Comparison of ENCODE assay signal across 8 cellular contexts in genomic region chrX:154389812-154390747, GRCh38. TPM values are rescaled to one million over a fixed set of nuclear protein-coding genes. Genes with fewer than 3 reads are reported as not detected.
A peak's percentile ranks its signal among the peaks of the same experiment; 100 is the strongest.
DNase-seq lines count a peak whose midpoint lies in the region; ATAC-seq and TF ChIP-seq lines count a peak whose summit lies in the region.
"Not testable (repeated sequence)": the region's sequence is repeated elsewhere in the genome, so short reads cannot be mapped to it uniquely, and the experiment has no call there.

No MANE protein-coding gene starts in this region.

- POLR2A ChIA-PET in AG04450 (lab: Yijun Ruan, JAX) = not testable (repeated sequence)

- not testable (repeated sequence) for H3K4me1 ChIP-seq in gastroesophageal sphincter, psoas muscle

- WGBS in gastroesophageal sphincter (ENCODE audit: low coverage in 1 of 2), 2 donors = no CpG with 5 or more reads among the region's 121 CpGs
- WGBS in psoas muscle, 3 donors = 1 to 52% methylated on average over 15 to 18 of the region's 121 CpGs; no CpG with 5 or more reads in 1 of the 3 donors

- TF ChIP-seq EP300 in gastroesophageal sphincter (IDR thresholded peaks at IDR 0.05) = not testable (repeated sequence)

- H3K4me3 ChIP-seq in AG04450 (ENCODE audit: low read depth, low read length) (peak overlapping the region; percentile 50), gastroesophageal sphincter (peak overlapping the region in 1 of 2 donors; percentile 44)
- not testable (repeated sequence) for H3K4me3 ChIP-seq in psoas muscle

- not testable (repeated sequence) for TF ChIP-seq CTCF in AG04450 (IDR thresholded peaks at IDR 0.05; ENCODE audit: low read depth, low read length); gastroesophageal sphincter (IDR thresholded peaks at IDR 0.05); psoas muscle (IDR thresholded peaks at IDR 0.05)

- not testable (repeated sequence) for H3K4me1 Mint-ChIP-seq in activated T-cell treated with anti-CD3 and anti-CD28 coated beads, Interleukin-2, amount 50 U/mL, for 4 hours (ENCODE audit: low read depth)

- intact Hi-C loops in psoas muscle (cut with DNase I) = not testable (repeated sequence)

- not testable (repeated sequence) for H3K27ac ChIP-seq in AG04450 (ENCODE audit: low read depth, low read length); psoas muscle
- H3K27ac ChIP-seq in gastroesophageal sphincter = peak overlapping the region in 3 of 4 donors; percentile 74 to 83 (median 78)

- CTCF ChIA-PET in AG04450 (lab: Charles Lee) = not testable (repeated sequence)

- TF ChIP-seq POLR2A in gastroesophageal sphincter (IDR thresholded peaks at IDR 0.05) = not testable (repeated sequence)

- H3K27me3 ChIP-seq in AG04450 (ENCODE audit: control insufficient read depth, insufficient read depth, low read length); gastroesophageal sphincter; psoas muscle (ENCODE audit: insufficient read depth in 3 of 3, low read length in 2 of 3): not testable (repeated sequence)

- H3K4me3 Mint-ChIP-seq in activated T-cell treated with anti-CD3 and anti-CD28 coated beads, Interleukin-2, amount 50 U/mL, for 4 hours = not testable (repeated sequence)

- H3K9me3 Mint-ChIP-seq in activated T-cell treated with anti-CD3 and anti-CD28 coated beads, Interleukin-2, amount 50 U/mL, for 4 hours = not testable (repeated sequence)

- not testable (repeated sequence) for H3K36me3 Mint-ChIP-seq in activated T-cell treated with anti-CD3 and anti-CD28 coated beads, Interleukin-2, amount 50 U/mL, for 4 hours (ENCODE audit: insufficient read depth)

- H3K9me3 ChIP-seq in AG04450 (ENCODE audit: control insufficient read depth, insufficient read depth, low read length); gastroesophageal sphincter; psoas muscle: not testable (repeated sequence)

- not testable (repeated sequence) for DNase-seq in AG04450 (ENCODE audit: low read depth, low spot score)
- DNase-seq in activated T-cell treated with anti-CD3 and anti-CD28 coated beads, Interleukin-2, amount 50 U/mL, for 4 hours = peak; percentile 9
- DNase-seq in psoas muscle = peak in 1 of 2 donors; percentile 54

- peak; percentile 69 for ATAC-seq in GM18907 (IDR thresholded peaks at IDR 0.05; ENCODE audit: unreplicated experiment)
- peak; percentile 65 for ATAC-seq in GM21576 (IDR thresholded peaks at IDR 0.05; ENCODE audit: unreplicated experiment)
- peak; percentile 65 for ATAC-seq in HG02981 (IDR thresholded peaks at IDR 0.05; ENCODE audit: unreplicated experiment)
- peak; percentile 58 for ATAC-seq in HG03565 (IDR thresholded peaks at IDR 0.05; ENCODE audit: unreplicated experiment)
- ATAC-seq in activated T-cell treated with anti-CD3 and anti-CD28 coated beads, Interleukin-2, amount 50 U/mL, for 4 hours = peak; percentile 72 to 74
- peak; percentile 88 for ATAC-seq in gastroesophageal sphincter
- ATAC-seq in psoas muscle = peak; percentile 89 to 91 (median 90)

- H3K36me3 ChIP-seq in gastroesophageal sphincter; psoas muscle (ENCODE audit: insufficient read depth in 1 of 2, low read depth in 1 of 2): not testable (repeated sequence)

- not testable (repeated sequence) for H3K27me3 Mint-ChIP-seq in activated T-cell treated with anti-CD3 and anti-CD28 coated beads, Interleukin-2, amount 50 U/mL, for 4 hours (ENCODE audit: low read depth)

RNA-seq across cellular contexts. Expression of gene RPL10, which starts 8.1 kb away (rescaled TPM):
- polyA plus RNA-seq in AG04450 (2011; rRNA removed) (3,912 and 4,828 TPM in 2 replicates), psoas muscle (1,000 to 10,000 TPM; 4,938 to 5,433 (median 5,248) TPM)
- 1,196 and 1,530 TPM in 2 replicates for polyA minus RNA-seq in AG04450 (2011; rRNA and poly(A)+ RNA removed)
- 1,000 to 10,000 TPM; 3,297 to 3,503 (median 3,452) TPM for total RNA-seq in activated T-cell treated with anti-CD3 and anti-CD28 coated beads, Interleukin-2, amount 50 U/mL, for 4 hours
- total RNA-seq in gastroesophageal sphincter (1,000 to 10,000 TPM; 3,970 to 7,427 (median 5,392) TPM), psoas muscle (1,000 to 10,000 TPM; 1,403 to 2,633 (median 2,325) TPM)

RNA-seq across cellular contexts. Expression of gene EMD, which starts 11.0 kb away (rescaled TPM):
- polyA plus RNA-seq in AG04450 (2011; rRNA removed) (30.2 and 30.8 TPM in 2 replicates), psoas muscle (100 to 1,000 TPM in 1 of 3 donors, 10 to 100 TPM in 2; 91.6 to 101 (median 94.9) TPM)
- 32.1 and 34.1 TPM in 2 replicates for polyA minus RNA-seq in AG04450 (2011; rRNA and poly(A)+ RNA removed)
- total RNA-seq in activated T-cell treated with anti-CD3 and anti-CD28 coated beads, Interleukin-2, amount 50 U/mL, for 4 hours = 100 to 1,000 TPM; 107 to 113 (median 111) TPM
- total RNA-seq in gastroesophageal sphincter (10 to 100 TPM; 41.0 to 58.6 (median 50.6) TPM), psoas muscle (10 to 100 TPM; 61.1 to 78.2 (median 66.5) TPM)

RNA-seq across cellular contexts. Expression of gene FLNA, which starts 15.6 kb away (rescaled TPM):
- polyA plus RNA-seq in AG04450 (2011; rRNA removed) (605 and 863 TPM in 2 replicates), psoas muscle (100 to 1,000 TPM in 1 of 3 donors, 10 to 100 TPM in 2; 45.7 to 106 (median 56.0) TPM)
- 2,648 and 3,897 TPM in 2 replicates for polyA minus RNA-seq in AG04450 (2011; rRNA and poly(A)+ RNA removed)
- 100 to 1,000 TPM; 765 to 924 (median 866) TPM for total RNA-seq in activated T-cell treated with anti-CD3 and anti-CD28 coated beads, Interleukin-2, amount 50 U/mL, for 4 hours
- total RNA-seq in gastroesophageal sphincter (over 10,000 TPM in 1 of 4 donors, 1,000 to 10,000 TPM in 3; 7,815 to 15,318 (median 8,757) TPM), psoas muscle (10 to 100 TPM; 66.9 to 92.5 (median 76.4) TPM)

RNA-seq across cellular contexts. Expression of gene DNASE1L1, which starts 19.0 kb away (rescaled TPM):
- polyA plus RNA-seq in AG04450 (2011; rRNA removed) (25.7 and 36.6 TPM in 2 replicates), psoas muscle (10 to 100 TPM; 42.2 to 75.1 (median 71.1) TPM)
- 17.5 and 27.0 TPM in 2 replicates for polyA minus RNA-seq in AG04450 (2011; rRNA and poly(A)+ RNA removed)
- total RNA-seq in activated T-cell treated with anti-CD3 and anti-CD28 coated beads, Interleukin-2, amount 50 U/mL, for 4 hours = 1 to 10 TPM; 4.0 to 7.3 (median 5.1) TPM
- total RNA-seq in gastroesophageal sphincter (10 to 100 TPM; 11.1 to 29.3 (median 22.3) TPM), psoas muscle (100 to 1,000 TPM in 2 of 4 donors, 10 to 100 TPM in 2; 72.6 to 149 (median 111) TPM)

RNA-seq across cellular contexts. Expression of gene TAFAZZIN, which starts 21.3 kb away (rescaled TPM):
- polyA plus RNA-seq in AG04450 (2011; rRNA removed) = 13.0 and 15.3 TPM in 2 replicates
- polyA minus RNA-seq in AG04450 (2011; rRNA and poly(A)+ RNA removed) = 11.5 and 14.0 TPM in 2 replicates
- 10 to 100 TPM; 37.9 to 39.3 (median 38.2) TPM for total RNA-seq in activated T-cell treated with anti-CD3 and anti-CD28 coated beads, Interleukin-2, amount 50 U/mL, for 4 hours
- total RNA-seq in gastroesophageal sphincter = 10 to 100 TPM; 11.7 to 54.5 (median 24.4) TPM
- total RNA-seq in psoas muscle = 10 to 100 TPM; 17.7 to 25.5 (median 23.6) TPM
- 10 to 100 TPM; 19.2 to 21.8 (median 20.7) TPM for polyA plus RNA-seq in psoas muscle

Comparison
In these comparisons a context has a peak if more than half of its experiments do, and no peak if none do; other contexts are left out.
1. RNA of gene FLNA, which starts 15.6 kb away (total RNA-seq): 7,815 to 15,318 TPM in gastroesophageal sphincter; 765 to 924 TPM in activated T-cell treated with anti-CD3 and anti-CD28 coated beads, Interleukin-2, amount 50 U/mL, for 4 hours and 66.9 to 92.5 TPM in psoas muscle; every median in the first group is over 4 times any median in the second.
2. Peak in every context shown above with its lines, with median percentiles within 50 percentile points of each other: ATAC-seq.